In the genomic region with DNA sequence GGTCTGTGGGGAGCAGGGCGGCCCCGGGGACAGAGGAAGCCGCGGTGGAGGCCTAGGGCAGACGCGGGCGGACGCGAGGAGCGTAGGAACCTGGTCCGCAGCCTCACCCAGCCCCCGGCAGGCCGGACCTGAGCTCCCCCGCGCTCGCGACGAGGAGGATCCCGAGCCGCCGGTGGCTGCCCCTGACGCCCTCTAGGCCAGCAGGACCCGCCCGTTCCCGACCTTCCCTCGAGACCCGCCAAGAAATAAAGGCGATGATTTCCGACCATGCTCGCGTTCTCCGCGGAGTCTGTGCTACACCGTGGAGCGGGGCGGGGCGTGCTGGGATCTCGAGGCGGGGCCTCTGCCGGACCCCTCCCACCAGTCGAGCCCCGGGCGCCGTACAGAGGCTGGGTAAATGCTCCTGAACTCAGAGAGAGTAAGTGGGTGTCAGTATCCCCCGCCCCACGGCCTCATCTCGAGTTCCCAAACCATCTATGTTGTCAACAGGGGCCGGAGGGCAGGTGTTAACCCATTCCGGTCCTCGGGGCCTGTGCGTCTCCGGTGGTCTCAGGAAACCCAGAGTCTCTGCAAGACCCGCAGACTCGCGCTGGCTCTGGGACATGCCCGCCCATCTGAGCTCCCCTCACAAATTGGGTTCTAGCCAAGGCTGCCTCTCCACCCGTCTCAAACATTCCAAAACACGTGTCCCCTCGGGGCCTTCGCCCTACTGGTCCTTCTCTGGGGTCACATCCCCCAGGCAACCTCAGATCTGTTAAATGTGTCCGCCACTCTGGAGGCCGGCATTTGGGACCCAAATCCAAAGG, we compare ENCODE assay signal across 8 cellular contexts. TPM values are rescaled to one million over a fixed set of nuclear protein-coding genes. Genes with fewer than 3 reads are reported as not detected.
A peak's percentile ranks its signal among the peaks of the same experiment; 100 is the strongest.
DNase-seq lines count a peak whose midpoint lies in the region; ATAC-seq, FAIRE-seq and TF ChIP-seq lines count a peak whose summit lies in the region.

No MANE protein-coding gene starts in this region.

- no peak for FAIRE-seq in pancreas (lab: Jason Lieb, UNC)

- TF ChIP-seq CTCF in foreskin fibroblast (IDR thresholded peaks at IDR 0.05; ENCODE audit: low read depth, low read length): no peak
- no peak for TF ChIP-seq CTCF in pancreas (IDR thresholded peaks at IDR 0.05)
- no peak for TF ChIP-seq CTCF in upper lobe of right lung (IDR thresholded peaks at IDR 0.05)

- peak; percentile 81 for ATAC-seq in GM19035 (IDR thresholded peaks at IDR 0.05; ENCODE audit: unreplicated experiment)
- ATAC-seq in HG03342 (IDR thresholded peaks at IDR 0.05; ENCODE audit: unreplicated experiment): peak; percentile 64
- ATAC-seq in pancreas: peak; percentile 88 to 92 (median 89)
- ATAC-seq in upper lobe of right lung: peak; percentile 91

- H3K4me3 ChIP-seq in foreskin fibroblast (ENCODE audit: low read depth in 1 of 2, low read length in 2 of 2): peak overlapping the region; percentile 34 to 56
- peak overlapping the region; percentile 40 to 80 (median 57) for H3K4me3 ChIP-seq in pancreas
- peak overlapping the region; percentile 63 for H3K4me3 ChIP-seq in upper lobe of right lung

- H3K36me3 ChIP-seq in pancreas (no peaks in the 10 kb centered on the region), upper lobe of right lung (no peaks in the 10 kb centered on the region)

- H3K9me3 ChIP-seq in pancreas: no peaks in the 10 kb centered on the region
- H3K9me3 ChIP-seq in upper lobe of right lung: no peaks in the 10 kb centered on the region

- H3K27ac ChIP-seq in pancreas: peak overlapping the region; percentile 39 to 68 (median 58)
- H3K27ac ChIP-seq in upper lobe of right lung: peak overlapping the region; percentile 56

- intact Hi-C loops in pancreas (cut with DNase I) (no loop called here), upper lobe of right lung (cut with DNase I) (no loop called here)

- WGBS in pancreas, 2 donors: 19% methylated on average over 61 to 62 of the region's 62 CpGs

- H3K27me3 ChIP-seq in pancreas (no peaks in the 10 kb centered on the region), upper lobe of right lung (no peaks in the 10 kb centered on the region)

- DNase-seq in AG20443 (ENCODE audit: low spot score) (peak; percentile 83), NOMO-1 treated with dmso at 0.1 percent for 144 hours (lab: John Stamatoyannopoulos, UW; ENCODE audit: unreplicated experiment) (peak; percentile 40), foreskin fibroblast (peak in 1 of 2 donors; percentile 69), pancreas (peak; percentile 40 to 87 (median 67)), upper lobe of right lung (peak; percentile 86)
- DNase-seq in activated T-cell treated with anti-CD3 and anti-CD28 coated beads, Interleukin-2, amount 50 U/mL, for 48 hours: peak; percentile 79 to 86

- H3K4me1 ChIP-seq in pancreas (no peaks in the 10 kb centered on the region), upper lobe of right lung (peaks cover 5% of the 10 kb centered on the region)

RNA-seq across cellular contexts. Expression of a gene that starts 13.7 kb away (rescaled TPM):
- total RNA-seq in pancreas: 1 to 10 TPM in 5 of 6 donors, under 1 TPM in 1; 0.52 to 3.6 (median 3.1) TPM
- polyA plus RNA-seq in pancreas: 1 to 10 TPM; 4.3 to 8.2 TPM
- total RNA-seq in upper lobe of right lung: 6.2 TPM

RNA-seq across cellular contexts. Expression of a gene that starts 21.9 kb away (rescaled TPM):
- total RNA-seq in pancreas (10 to 100 TPM; 16.7 to 35.9 (median 23.8) TPM), upper lobe of right lung (54.2 TPM)
- polyA plus RNA-seq in pancreas: 10 to 100 TPM; 14.8 to 17.9 TPM
